ENCODE assay signal across 14 cellular contexts in genomic region chr1:223833948-223834347, GRCh38.
"Had no signal": no experiment of that assay in that cellular context is flagged by ENCODE, and none has a peak within 500 bp of the region (broad histone marks: within the 10 kb centered on the region; RNA-seq: fewer than 3 reads in every experiment).

No MANE protein-coding gene starts in this region.

- DNase-seq: activated CD4-positive, alpha-beta memory T cell treated with anti-CD3 and anti-CD28 coated beads, Interleukin-2, amount 10 ng/mL, durations not matched to agents 7 days and 5 days; activated gamma-delta T cell; activated naive CD8-positive, alpha-beta T cell treated with anti-CD3 and anti-CD28 coated beads, Interleukin-2, amount 10 ng/mL, durations not matched to agents 7 days and 5 days; activated T-cell treated with anti-CD3 and anti-CD28 coated beads, Interleukin-2, amount 50 U/mL, for 48 hours; anterior cingulate cortex; kidney; left ventricle myocardium superior; mesenchymal stem cell; ovary; retina; small intestine; T1000; upper lobe of right lung had no signal

- ATAC-seq: left ventricle myocardium superior, upper lobe of right lung had no signal

- H3K9me3 Mint-ChIP-seq: activated CD4-positive, alpha-beta memory T cell treated with anti-CD3 and anti-CD28 coated beads, Interleukin-2, amount 10 ng/mL, durations not matched to agents 7 days and 5 days; activated naive CD8-positive, alpha-beta T cell treated with anti-CD3 and anti-CD28 coated beads, Interleukin-2, amount 10 ng/mL, durations not matched to agents 7 days and 5 days had no signal

- H3K27ac ChIP-seq: ovary, VCaP had no signal

- H3K4me3 ChIP-seq: ovary, upper lobe of right lung had no signal

- H3K27me3 ChIP-seq: ovary, upper lobe of right lung had no signal

- H3K36me3 ChIP-seq: ovary, upper lobe of right lung had no signal

- H3K27me3 Mint-ChIP-seq: activated CD4-positive, alpha-beta memory T cell treated with anti-CD3 and anti-CD28 coated beads, Interleukin-2, amount 10 ng/mL, durations not matched to agents 7 days and 5 days; activated naive CD8-positive, alpha-beta T cell treated with anti-CD3 and anti-CD28 coated beads, Interleukin-2, amount 10 ng/mL, durations not matched to agents 7 days and 5 days had no signal

- H3K27ac Mint-ChIP-seq: activated CD4-positive, alpha-beta memory T cell treated with anti-CD3 and anti-CD28 coated beads, Interleukin-2, amount 10 ng/mL, durations not matched to agents 7 days and 5 days; activated naive CD8-positive, alpha-beta T cell treated with anti-CD3 and anti-CD28 coated beads, Interleukin-2, amount 10 ng/mL, durations not matched to agents 7 days and 5 days had no signal

- H3K4me3 Mint-ChIP-seq: activated CD4-positive, alpha-beta memory T cell treated with anti-CD3 and anti-CD28 coated beads, Interleukin-2, amount 10 ng/mL, durations not matched to agents 7 days and 5 days; activated naive CD8-positive, alpha-beta T cell treated with anti-CD3 and anti-CD28 coated beads, Interleukin-2, amount 10 ng/mL, durations not matched to agents 7 days and 5 days had no signal

- H3K9me3 ChIP-seq: ovary, upper lobe of right lung had no signal

- H3K36me3 Mint-ChIP-seq: activated naive CD8-positive, alpha-beta T cell treated with anti-CD3 and anti-CD28 coated beads, Interleukin-2, amount 10 ng/mL, durations not matched to agents 7 days and 5 days had no signal
